ENCODE assay signal across 12 cellular contexts in the genomic region with DNA sequence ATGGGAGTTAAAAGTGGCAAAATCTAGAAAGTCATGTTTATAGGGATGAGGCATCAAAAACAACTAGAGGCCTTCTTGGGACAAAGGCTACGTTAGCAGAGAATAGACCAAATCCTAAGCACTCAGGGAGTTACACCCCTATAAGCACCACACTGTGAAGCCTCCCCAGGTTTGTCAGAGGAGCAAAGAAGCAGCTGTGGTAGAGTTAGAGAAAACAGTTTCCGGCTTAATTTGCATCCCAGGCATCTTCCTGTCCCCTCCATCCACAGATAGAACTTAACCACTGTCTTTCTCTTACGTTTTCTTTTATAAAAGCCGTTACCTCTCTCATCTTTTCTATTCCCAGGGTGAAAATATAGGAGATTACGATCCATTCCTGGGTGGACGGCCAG.
DNase-seq lines count a peak whose midpoint lies in the region; ATAC-seq and TF ChIP-seq lines count a peak whose summit lies in the region.
"Had no signal": no experiment of that assay in that cellular context is flagged by ENCODE, and none has a peak within 500 bp of the region (broad histone marks: within the 10 kb centered on the region; RNA-seq: fewer than 3 reads in every experiment).

No MANE protein-coding gene starts in this region.

- H3K9ac ChIP-seq in SU-DHL-6 (ENCODE audit: low read length) = no peak overlapping the region; the same call in 1 of the 2 replicates

- H3K27me3 Mint-ChIP-seq in GM23338 (ENCODE audit: insufficient read depth, low read depth, poor library complexity) = peaks cover 2% of the 10 kb centered on the region
- no peaks in the 10 kb centered on the region for H3K27me3 Mint-ChIP-seq in memory B cell
- H3K27me3 Mint-ChIP-seq: activated CD4-positive, alpha-beta memory T cell treated with anti-CD3 and anti-CD28 coated beads, Interleukin-2, amount 10 ng/mL, durations not matched to agents 7 days and 5 days had no signal

- DNase-seq in GM23338 (ENCODE audit: low spot score) = peak; percentile 29
- DNase-seq in memory B cell (ENCODE audit: low spot score in 2 of 2) = no peak
- no peak for DNase-seq in stomach
- DNase-seq in HuH-7 (ENCODE audit: low spot score) = no peak
- no peak for DNase-seq in glomerular visceral epithelial cell (ENCODE audit: extremely low spot score)
- DNase-seq in germinal center (ENCODE audit: low spot score) = no peak

- no peaks in the 10 kb centered on the region; the same call in 1 of the 2 replicates for H3K36me3 ChIP-seq in GM23338 (ENCODE audit: insufficient read depth)
- H3K36me3 ChIP-seq in SU-DHL-6 (ENCODE audit: low read length) = no peaks in the 10 kb centered on the region
- H3K36me3 ChIP-seq in stomach = no peaks in the 10 kb centered on the region

- peaks cover 4% of the 10 kb centered on the region; the same call in 1 of the 2 replicates for H3K4me1 ChIP-seq in GM23338 (ENCODE audit: insufficient read depth)
- H3K4me1 ChIP-seq in stomach = peaks cover 10 to 29% (median 26%) of the 10 kb centered on the region in 4 donors

- H3K27me3 ChIP-seq in GM23338 (ENCODE audit: insufficient read depth) = no peaks in the 10 kb centered on the region
- H3K27me3 ChIP-seq in SU-DHL-6 (ENCODE audit: low read length) = no peaks in the 10 kb centered on the region
- no peaks in the 10 kb centered on the region for H3K27me3 ChIP-seq in stomach

- no peak overlapping the region for H3K4me3 ChIP-seq in GM23338
- no peak overlapping the region for H3K4me3 ChIP-seq in SU-DHL-6 (ENCODE audit: insufficient read depth, low read length, poor library complexity, severe bottlenecking)
- no peak overlapping the region for H3K4me3 ChIP-seq in stomach
- H3K4me3 ChIP-seq: SK-N-MC had no signal

- ATAC-seq in GM23338 = no peak
- ATAC-seq in memory B cell (ENCODE audit: low read depth) = peak; percentile 34
- no peak for ATAC-seq in HG03175 (IDR thresholded peaks at IDR 0.05; ENCODE audit: unreplicated experiment)

- no peaks in the 10 kb centered on the region for H4K20me1 ChIP-seq in GM23338 (replicated peaks; ENCODE audit: insufficient read depth)
- H4K20me1 ChIP-seq in SU-DHL-6 (ENCODE audit: low read depth, low read length) = no peaks in the 10 kb centered on the region

- H3K27ac Mint-ChIP-seq in GM23338 (no peak overlapping the region; the same call in none of the 2 replicates), memory B cell (no peak overlapping the region)
- H3K27ac Mint-ChIP-seq: activated CD4-positive, alpha-beta memory T cell treated with anti-CD3 and anti-CD28 coated beads, Interleukin-2, amount 10 ng/mL, durations not matched to agents 7 days and 5 days; T-helper 2 cell treated with Interferon-gamma antibody and Interleukin-4, amounts not matched to agents 5 μg/mL and 100 μg/mL, for 36 hours had no signal

- intact Hi-C loops in stomach (cut with DNase I; ENCODE audit: low total_unique reads) = loop anchor here (5.0 kb wide), 1 partner anchor 266 kb away; no protein-coding TSS in a partner anchor

- TF ChIP-seq EP300 in stomach (IDR thresholded peaks at IDR 0.05) = no peak

- WGBS in stomach, 5 donors = 86 to 92% (median 90%) methylated on average over 6 of the region's 6 CpGs

- no peaks in the 10 kb centered on the region for H3K9me3 Mint-ChIP-seq in GM23338
- no peaks in the 10 kb centered on the region for H3K9me3 Mint-ChIP-seq in memory B cell
- H3K9me3 Mint-ChIP-seq: activated CD4-positive, alpha-beta memory T cell treated with anti-CD3 and anti-CD28 coated beads, Interleukin-2, amount 10 ng/mL, durations not matched to agents 7 days and 5 days; CD4-positive, CD25-positive, alpha-beta regulatory T cell; T-helper 2 cell treated with Interferon-gamma antibody and Interleukin-4, amounts not matched to agents 5 μg/mL and 100 μg/mL, for 36 hours had no signal

- H3F3A ChIP-seq in GM23338 (replicated peaks; ENCODE audit: low read depth) (0 out of 2 replicates have a peak, but pooled peaks cover 4% of the 10 kb centered on the region), SU-DHL-6 (ENCODE audit: insufficient read depth) (no peaks in the 10 kb centered on the region)

- H3K27ac ChIP-seq in GM23338 (ENCODE audit: low read depth) = peak overlapping the region; percentile 57; the same call in 1 of the 2 replicates
- peak overlapping the region; percentile 20; the same call in 1 of the 2 replicates for H3K27ac ChIP-seq in SU-DHL-6 (ENCODE audit: low read depth, low read length)
- H3K27ac ChIP-seq in stomach = peak overlapping the region in 3 of 5 donors; percentile 84 to 92 (median 88)
- H3K27ac ChIP-seq: SK-N-MC had no signal

- TF ChIP-seq POLR2A in stomach (IDR thresholded peaks at IDR 0.05) = no peak

- H3K4me3 Mint-ChIP-seq in GM23338 = no peak overlapping the region
- H3K4me3 Mint-ChIP-seq in memory B cell = no peak overlapping the region
- H3K4me3 Mint-ChIP-seq: activated CD4-positive, alpha-beta memory T cell treated with anti-CD3 and anti-CD28 coated beads, Interleukin-2, amount 10 ng/mL, durations not matched to agents 7 days and 5 days; CD4-positive, CD25-positive, alpha-beta regulatory T cell; T-helper 2 cell treated with Interferon-gamma antibody and Interleukin-4, amounts not matched to agents 5 μg/mL and 100 μg/mL, for 36 hours had no signal

- no peaks in the 10 kb centered on the region for H3K36me3 Mint-ChIP-seq in GM23338 (ENCODE audit: low read depth)
- H3K36me3 Mint-ChIP-seq in memory B cell = no peaks in the 10 kb centered on the region
- H3K36me3 Mint-ChIP-seq: CD4-positive, CD25-positive, alpha-beta regulatory T cell had no signal

- H2AFZ ChIP-seq in GM23338 = no peak overlapping the region
- H2AFZ ChIP-seq in SU-DHL-6 (ENCODE audit: low read depth, low read length, severe bottlenecking) = peak overlapping the region; percentile 29

- H3K9me2 ChIP-seq in GM23338 (ENCODE audit: insufficient read depth) (no peaks in the 10 kb centered on the region), SU-DHL-6 (replicated peaks; ENCODE audit: insufficient read depth, low read length) (no peaks in the 10 kb centered on the region)

- H3K4me1 Mint-ChIP-seq in GM23338 = peaks cover 20% of the 10 kb centered on the region
- H3K4me1 Mint-ChIP-seq in memory B cell = peaks cover 4% of the 10 kb centered on the region

- no peak overlapping the region for H3K4me2 ChIP-seq in GM23338
- H3K4me2 ChIP-seq in SU-DHL-6 (ENCODE audit: low read depth, low read length, poor library complexity, severe bottlenecking) = peak overlapping the region; percentile 13

- H3K9me3 ChIP-seq in SU-DHL-6 (ENCODE audit: insufficient read depth, low read length) (no peaks in the 10 kb centered on the region), stomach (no peaks in the 10 kb centered on the region)

- TF ChIP-seq CTCF in GM23338 (conservative IDR thresholded peaks at IDR 0.05; ENCODE audit: low read depth in 2 of 2) (no peak), SU-DHL-6 (IDR thresholded peaks at IDR 0.05; ENCODE audit: insufficient read depth, low read length, poor library complexity, severe bottlenecking) (no peak), stomach (IDR thresholded peaks at IDR 0.05) (no peak)

- H3K79me2 ChIP-seq in GM23338 (replicated peaks; ENCODE audit: insufficient read depth) (no peaks in the 10 kb centered on the region), SU-DHL-6 (ENCODE audit: insufficient read depth, low read length) (no peaks in the 10 kb centered on the region)

Comparison
In these comparisons a context has a peak if more than half of its experiments do, and no peak if none do; other contexts are left out.
1. H3K27ac ChIP-seq: peak in every context shown above with its lines; median percentile 88 in stomach; 57 in GM23338; 20 in SU-DHL-6.